ENCODE assay signal across 19 cellular contexts in genomic region chr2:131395024-131395645, GRCh38. TPM values are rescaled to one million over a fixed set of nuclear protein-coding genes. Genes with fewer than 3 reads are reported as not detected.
DNase-seq lines count a peak whose midpoint lies in the region; ATAC-seq, FAIRE-seq and TF ChIP-seq lines count a peak whose summit lies in the region.
"Not testable (repeated sequence)": the region's sequence is repeated elsewhere in the genome, so short reads cannot be mapped to it uniquely, and the experiment has no call there.
"Had no signal": no experiment of that assay in that cellular context is flagged by ENCODE, and none has a peak within 500 bp of the region (broad histone marks: within the 10 kb centered on the region; RNA-seq: fewer than 3 reads in every experiment).

No MANE protein-coding gene starts in this region.

- H3K9ac ChIP-seq in astrocyte (ENCODE audit: low read length); trophoblast cell (ENCODE audit: low read length): not testable (repeated sequence)

- H3K79me1 ChIP-seq in trophoblast cell (ENCODE audit: low read length) = not testable (repeated sequence)

- H3K36me3 Mint-ChIP-seq in astrocyte (ENCODE audit: low read depth, unreplicated experiment); type B pancreatic cell: not testable (repeated sequence)

- H3K4me3 Mint-ChIP-seq in astrocyte (ENCODE audit: unreplicated experiment) = peak overlapping the region; percentile 40
- peak overlapping the region; percentile 77 for H3K4me3 Mint-ChIP-seq in type B pancreatic cell

- peak overlapping the region; percentile 18 for H2AFZ ChIP-seq in astrocyte (ENCODE audit: low read depth, low read length)
- H2AFZ ChIP-seq in trophoblast cell (ENCODE audit: insufficient read depth, low read length, poor library complexity) = not testable (repeated sequence)

- H3K4ac ChIP-seq in trophoblast cell (ENCODE audit: low read depth, low read length) = not testable (repeated sequence)

- not testable (repeated sequence) for H3K23ac ChIP-seq in trophoblast cell (ENCODE audit: low read length)

- not testable (repeated sequence) for FAIRE-seq in astrocyte (lab: Jason Lieb, UNC)

- not testable (repeated sequence) for H2AK5ac ChIP-seq in trophoblast cell (ENCODE audit: low read length)

- not testable (repeated sequence) for H3K4me3 ChIP-seq in astrocyte (ENCODE audit: insufficient read depth, low read depth, low read length); left lung; trophoblast cell (ENCODE audit: low read depth, low read length)
- H3K4me3 ChIP-seq in ectodermal cell (ENCODE audit: insufficient read depth, low read depth, low read length) (peak overlapping the region; percentile 32), left ventricle myocardium inferior (peak overlapping the region; percentile 44)

- TF ChIP-seq CTCF in astrocyte (IDR thresholded peaks at IDR 0.05; ENCODE audit: insufficient read depth, low read depth, low read length); left ventricle myocardium inferior (IDR thresholded peaks at IDR 0.05; ENCODE audit: borderline replicate concordance); left lung (IDR thresholded peaks at IDR 0.05); type B pancreatic cell (conservative IDR thresholded peaks at IDR 0.05): not testable (repeated sequence)

- not testable (repeated sequence) for H3K27ac Mint-ChIP-seq in astrocyte (ENCODE audit: unreplicated experiment); type B pancreatic cell

- DNase-seq in ELF-1 (ENCODE audit: low read depth, low spot score) (peak; percentile 57), NCI-H146 (lab: John Stamatoyannopoulos, UW) (peak; percentile 16)
- not testable (repeated sequence) for DNase-seq in astrocyte (ENCODE audit: low read depth); left ventricle myocardium inferior; left lung; trophoblast cell; type B pancreatic cell (ENCODE audit: extremely low spot score, unreplicated experiment)

- H3K27me3 ChIP-seq in astrocyte (ENCODE audit: insufficient read depth, low read length); trophoblast cell (ENCODE audit: insufficient read depth, low read length): not testable (repeated sequence)
- peaks cover 19% of the 10 kb centered on the region for H3K27me3 ChIP-seq in ectodermal cell (ENCODE audit: control insufficient read depth, insufficient read depth, low read length, poor library complexity, severe bottlenecking)
- H3K27me3 ChIP-seq in left ventricle myocardium inferior (ENCODE audit: low read depth) = peaks cover 36% of the 10 kb centered on the region
- H3K27me3 ChIP-seq in left lung = peaks cover 0 to 29% of the 10 kb centered on the region in 2 donors

- not testable (repeated sequence) for H4K8ac ChIP-seq in trophoblast cell (ENCODE audit: low read depth, low read length)

- H3K9me3 ChIP-seq in astrocyte (ENCODE audit: insufficient read depth, low read depth, low read length); ectodermal cell (ENCODE audit: control insufficient read depth, low read length); left ventricle myocardium inferior (replicated peaks); left lung; trophoblast cell (ENCODE audit: insufficient read depth, low read depth, low read length): not testable (repeated sequence)

- H4K12ac ChIP-seq in trophoblast cell (ENCODE audit: low read depth, low read length) = not testable (repeated sequence)

- H4K20me1 ChIP-seq in astrocyte (ENCODE audit: insufficient read depth, low read length) = not testable (repeated sequence)

- H3K4me2 ChIP-seq in astrocyte (ENCODE audit: low read length) = peak overlapping the region; percentile 69
- peak overlapping the region; percentile 49 for H3K4me2 ChIP-seq in trophoblast cell (ENCODE audit: low read length)

- not testable (repeated sequence) for H3K4me1 ChIP-seq in astrocyte (ENCODE audit: insufficient read depth, low read length); ectodermal cell (ENCODE audit: control insufficient read depth, insufficient read depth, low read length); left ventricle myocardium inferior; left lung; trophoblast cell (ENCODE audit: control insufficient read depth in 1 of 2, insufficient read depth in 2 of 2, low read length in 2 of 2)

- H4K91ac ChIP-seq in trophoblast cell (ENCODE audit: low read depth, low read length) = not testable (repeated sequence)

- not testable (repeated sequence) for H3K14ac ChIP-seq in trophoblast cell (ENCODE audit: low read length)

- H3K27ac ChIP-seq in astrocyte (ENCODE audit: low read depth, low read length); ectodermal cell (ENCODE audit: insufficient read depth, low read depth, low read length, poor library complexity, severe bottlenecking); left ventricle myocardium inferior (replicated peaks); left lung; trophoblast cell (ENCODE audit: low read depth, low read length): not testable (repeated sequence)

- not testable (repeated sequence) for H2BK12ac ChIP-seq in trophoblast cell (ENCODE audit: low read length)

- H3K27me3 Mint-ChIP-seq in astrocyte (ENCODE audit: low read depth, unreplicated experiment) (peaks cover 39% of the 10 kb centered on the region), type B pancreatic cell (peaks cover 53% of the 10 kb centered on the region)

- not testable (repeated sequence) for H3K4me1 Mint-ChIP-seq in astrocyte (ENCODE audit: low read depth, unreplicated experiment); type B pancreatic cell (ENCODE audit: unreplicated experiment)

- H2BK120ac ChIP-seq in trophoblast cell (ENCODE audit: insufficient read depth, low read length, poor library complexity) = not testable (repeated sequence)

- not testable (repeated sequence) for H3K79me2 ChIP-seq in astrocyte (ENCODE audit: insufficient read depth, low read length); trophoblast cell (ENCODE audit: control insufficient read depth, insufficient read depth, low read length, poor library complexity)

- peak; percentile 30 for ATAC-seq in left lung

- H3K36me3 ChIP-seq in astrocyte (ENCODE audit: insufficient read depth, low read length); ectodermal cell (ENCODE audit: control insufficient read depth, insufficient read depth, low read length); left ventricle myocardium inferior; left lung; trophoblast cell (ENCODE audit: control insufficient read depth in 1 of 2, insufficient read depth in 2 of 2, low read length in 2 of 2): not testable (repeated sequence)

- H2BK5ac ChIP-seq in trophoblast cell (ENCODE audit: low read depth, low read length, poor library complexity) = not testable (repeated sequence)

- 22 to 24% methylated on average over 29 of the region's 29 CpGs for WGBS in ectodermal cell, 2 experiments
- no CpG with 5 or more reads among the region's 29 CpGs for WGBS in trophoblast cell (ENCODE audit: extremely low coverage, insufficient coverage, insufficient read length)

- not testable (repeated sequence) for H3K18ac ChIP-seq in trophoblast cell (ENCODE audit: low read length)

- not testable (repeated sequence) for H3K9me3 Mint-ChIP-seq in astrocyte (ENCODE audit: unreplicated experiment); type B pancreatic cell

- intact Hi-C loops in left ventricle myocardium inferior (cut with micrococcal nuclease); left lung (cut with DNase I): not testable (repeated sequence)

RNA-seq across cellular contexts. Expression of gene RAB6D, which starts 31.2 kb away (rescaled TPM):
- 0.43 and 0.70 TPM in 2 replicates for total RNA-seq in astrocyte
- polyA plus RNA-seq in ectodermal cell (2013, experiment 1 of 4) = not detected
- polyA plus RNA-seq in ectodermal cell (2013, experiment 2 of 4) = not detected
- polyA plus RNA-seq in ectodermal cell (2013, experiment 3 of 4) = not detected
- polyA plus RNA-seq in ectodermal cell (2013, experiment 4 of 4) = 0.08 TPM
- not detected for total RNA-seq in left ventricle myocardium inferior
- not detected for total RNA-seq in left lung
- polyA plus RNA-seq in trophoblast cell (2013) = 0.03 and 0.04 TPM in 2 replicates
- 0.56 and 0.64 TPM in 2 replicates for total RNA-seq in type B pancreatic cell (ENCODE audit: low replicate concordance)
- total RNA-seq: activated CD4-positive, alpha-beta memory T cell treated with anti-CD3 and anti-CD28 coated beads for 36 hours; activated naive CD4-positive, alpha-beta T cell treated with anti-CD3 and anti-CD28 coated beads, Interleukin-2, amount 50 U/mL, for 72 hours; aorta; esophagus mucosa; gastroesophageal sphincter; H4; natural killer cell treated with Interleukin-12 subunit alpha and Interleukin-12 subunit beta and Interleukin-15 and Interleukin-18, amount 100 ng/mL, for 72 hours; PC-9; SJCRH30; subcutaneous adipose tissue; T-cell had no signal
- polyA plus RNA-seq: aorta had no signal
